11 cellular contexts compared by ENCODE assay signal in the genomic region with DNA sequence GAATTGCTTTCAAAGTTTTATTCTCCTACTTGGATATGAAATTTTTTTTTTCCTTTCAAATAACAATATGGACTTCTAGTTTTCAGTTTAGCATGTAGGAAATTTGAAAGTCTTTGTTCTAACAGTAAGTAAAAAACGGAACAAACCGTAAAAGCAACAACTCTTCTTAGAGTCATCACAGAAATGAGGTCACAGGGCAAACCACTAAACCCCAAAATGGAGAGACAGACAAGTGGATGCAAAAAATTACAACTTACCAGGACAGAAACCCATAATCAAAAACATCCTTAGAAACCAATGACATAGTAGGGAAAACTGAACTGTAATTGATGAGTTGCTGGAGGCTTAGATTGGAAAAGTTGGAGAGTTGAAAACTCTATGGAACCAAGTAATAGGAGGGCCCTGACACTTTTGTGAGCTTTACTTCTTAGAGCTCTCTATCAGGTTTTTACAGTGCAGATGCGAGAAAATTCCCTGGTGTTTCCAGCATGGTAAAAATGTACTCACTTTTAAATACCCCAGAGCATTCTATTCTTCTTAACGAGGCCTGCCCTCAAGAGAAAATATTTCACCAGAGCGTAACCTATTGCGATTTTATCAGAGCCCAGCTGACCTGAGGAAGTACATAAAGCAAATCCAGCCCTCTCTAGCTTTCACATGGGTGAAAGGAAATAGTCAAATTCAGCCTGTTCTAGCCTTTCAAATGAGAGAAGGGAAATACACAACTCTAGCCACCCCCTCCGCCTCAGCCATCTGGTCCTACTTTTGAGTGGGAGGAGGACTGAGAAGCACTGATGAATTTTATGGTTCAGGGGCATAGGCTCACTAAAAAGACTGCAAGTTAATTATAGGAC. TPM values are rescaled to one million over a fixed set of nuclear protein-coding genes. Genes with fewer than 3 reads are reported as not detected.
DNase-seq lines count a peak whose midpoint lies in the region; ATAC-seq and TF ChIP-seq lines count a peak whose summit lies in the region.
"Had no signal": no experiment of that assay in that cellular context is flagged by ENCODE, and none has a peak within 500 bp of the region (broad histone marks: within the 10 kb centered on the region; RNA-seq: fewer than 3 reads in every experiment).

No MANE protein-coding gene starts in this region.

- 87% methylated on average over 7 of the region's 7 CpGs for WGBS in mammary epithelial cell (ENCODE audit: low coverage, missing lambda C conversion rate)

- H4K20me1 ChIP-seq in mammary epithelial cell (ENCODE audit: insufficient read depth, low read length) = no peaks in the 10 kb centered on the region

- BruUV-seq in mammary epithelial cell (replicated peaks; lab: Mats Ljungman, UMichigan) = no TSS peak

- no peak overlapping the region for H3K27ac ChIP-seq in mammary epithelial cell (ENCODE audit: insufficient read depth, low read depth, low read length)

- intact Hi-C loops in mammary epithelial cell (cut with micrococcal nuclease) = no loop called here

- in situ Hi-C loops in mammary epithelial cell (cut with MboI; ENCODE audit: low sequenced_read_pairs in 2 of 2) = no loop called here

- H3K4me3 Mint-ChIP-seq in activated CD4-positive, alpha-beta T cell treated with anti-CD3 and anti-CD28 coated beads, Interleukin-2, amount 10 ng/mL, durations not matched to agents 7 days and 5 days = no peak overlapping the region
- peak overlapping the region; percentile 35 for H3K4me3 Mint-ChIP-seq in activated naive CD8-positive, alpha-beta T cell treated with anti-CD3 and anti-CD28 coated beads, Interleukin-2, amount 50 U/mL, for 24 hours
- peak overlapping the region; percentile 35 to 52 for H3K4me3 Mint-ChIP-seq in stimulated activated naive B cell treated with anti-CD40 and anti-IgM and Interleukin-4, amounts not matched to agents 10 μg/mL and 1 μg/mL and 100 μg/mL, for 72 hours
- H3K4me3 Mint-ChIP-seq: endodermal cell had no signal

- dilution Hi-C loops in mammary epithelial cell (cut with HindIII; ENCODE audit: low sequenced_read_pairs) = no loop called here

- no peaks in the 10 kb centered on the region for H3K79me2 ChIP-seq in mammary epithelial cell (ENCODE audit: insufficient read depth, low read length)

- no peaks in the 10 kb centered on the region for H3K4me1 ChIP-seq in mammary epithelial cell (ENCODE audit: insufficient read depth, low read length)

- peak; percentile 80 for ATAC-seq in HG03460 (IDR thresholded peaks at IDR 0.05; ENCODE audit: unreplicated experiment)
- peak; percentile 15 for ATAC-seq in activated naive CD8-positive, alpha-beta T cell treated with anti-CD3 and anti-CD28 coated beads, Interleukin-2, amount 50 U/mL, for 24 hours
- ATAC-seq in stimulated activated naive B cell treated with anti-CD40 and anti-IgM and Interleukin-4, amounts not matched to agents 10 μg/mL and 1 μg/mL and 100 μg/mL, for 72 hours (replicated peaks) = peak; percentile 95 to 97
- no peak for ATAC-seq in HG02642 (IDR thresholded peaks at IDR 0.05; ENCODE audit: poor library complexity, unreplicated experiment)

- no peaks in the 10 kb centered on the region for H3K36me3 ChIP-seq in mammary epithelial cell (ENCODE audit: insufficient read depth, low read length)

- H3K27me3 Mint-ChIP-seq in activated CD4-positive, alpha-beta T cell treated with anti-CD3 and anti-CD28 coated beads, Interleukin-2, amount 10 ng/mL, durations not matched to agents 7 days and 5 days = no peaks in the 10 kb centered on the region
- H3K27me3 Mint-ChIP-seq in activated naive CD8-positive, alpha-beta T cell treated with anti-CD3 and anti-CD28 coated beads, Interleukin-2, amount 50 U/mL, for 24 hours = no peaks in the 10 kb centered on the region
- no peaks in the 10 kb centered on the region for H3K27me3 Mint-ChIP-seq in stimulated activated naive B cell treated with anti-CD40 and anti-IgM and Interleukin-4, amounts not matched to agents 10 μg/mL and 1 μg/mL and 100 μg/mL, for 72 hours

- CTCF ChIA-PET in activated CD4-positive, alpha-beta T cell treated with anti-CD3 and anti-CD28 coated beads, Interleukin-2, amount 10 ng/mL, durations not matched to agents 7 days and 5 days (lab: Charles Lee) = no interaction called here
- CTCF ChIA-PET in mammary epithelial cell (lab: Charles Lee; ENCODE audit: low non-redundant PET) = no interaction called here

- H3K9me3 Mint-ChIP-seq in activated CD4-positive, alpha-beta T cell treated with anti-CD3 and anti-CD28 coated beads, Interleukin-2, amount 10 ng/mL, durations not matched to agents 7 days and 5 days = no peaks in the 10 kb centered on the region
- H3K9me3 Mint-ChIP-seq in activated naive CD8-positive, alpha-beta T cell treated with anti-CD3 and anti-CD28 coated beads, Interleukin-2, amount 50 U/mL, for 24 hours = no peaks in the 10 kb centered on the region
- no peaks in the 10 kb centered on the region for H3K9me3 Mint-ChIP-seq in stimulated activated naive B cell treated with anti-CD40 and anti-IgM and Interleukin-4, amounts not matched to agents 10 μg/mL and 1 μg/mL and 100 μg/mL, for 72 hours
- H3K9me3 Mint-ChIP-seq: endodermal cell had no signal

- peaks cover 17% of the 10 kb centered on the region for H3K4me1 Mint-ChIP-seq in activated CD4-positive, alpha-beta T cell treated with anti-CD3 and anti-CD28 coated beads, Interleukin-2, amount 10 ng/mL, durations not matched to agents 7 days and 5 days
- peaks cover 28% of the 10 kb centered on the region for H3K4me1 Mint-ChIP-seq in activated naive CD8-positive, alpha-beta T cell treated with anti-CD3 and anti-CD28 coated beads, Interleukin-2, amount 50 U/mL, for 24 hours
- peaks cover 15 to 46% of the 10 kb centered on the region in 2 donors for H3K4me1 Mint-ChIP-seq in stimulated activated naive B cell treated with anti-CD40 and anti-IgM and Interleukin-4, amounts not matched to agents 10 μg/mL and 1 μg/mL and 100 μg/mL, for 72 hours
- H3K4me1 Mint-ChIP-seq: endodermal cell had no signal

- no peaks in the 10 kb centered on the region for H3K36me3 Mint-ChIP-seq in activated CD4-positive, alpha-beta T cell treated with anti-CD3 and anti-CD28 coated beads, Interleukin-2, amount 10 ng/mL, durations not matched to agents 7 days and 5 days (ENCODE audit: low read depth)
- no peaks in the 10 kb centered on the region for H3K36me3 Mint-ChIP-seq in activated naive CD8-positive, alpha-beta T cell treated with anti-CD3 and anti-CD28 coated beads, Interleukin-2, amount 50 U/mL, for 24 hours (ENCODE audit: low read depth)
- no peaks in the 10 kb centered on the region for H3K36me3 Mint-ChIP-seq in stimulated activated naive B cell treated with anti-CD40 and anti-IgM and Interleukin-4, amounts not matched to agents 10 μg/mL and 1 μg/mL and 100 μg/mL, for 72 hours

- POLR2A ChIA-PET in activated CD4-positive, alpha-beta T cell treated with anti-CD3 and anti-CD28 coated beads, Interleukin-2, amount 10 ng/mL, durations not matched to agents 7 days and 5 days (lab: Charles Lee) = no interaction called here

- H3K9me3 ChIP-seq in mammary epithelial cell (replicated peaks; ENCODE audit: insufficient read depth, low read length) = no peaks in the 10 kb centered on the region

- no peak overlapping the region for H3K9ac ChIP-seq in mammary epithelial cell (ENCODE audit: insufficient read depth, low read length)

- H3K4me2 ChIP-seq in mammary epithelial cell (ENCODE audit: insufficient read depth, low read depth, low read length) = no peak overlapping the region

- peak overlapping the region; percentile 38 for H3K27ac Mint-ChIP-seq in activated CD4-positive, alpha-beta T cell treated with anti-CD3 and anti-CD28 coated beads, Interleukin-2, amount 10 ng/mL, durations not matched to agents 7 days and 5 days
- peak overlapping the region; percentile 77 for H3K27ac Mint-ChIP-seq in activated naive CD8-positive, alpha-beta T cell treated with anti-CD3 and anti-CD28 coated beads, Interleukin-2, amount 50 U/mL, for 24 hours
- peak overlapping the region; percentile 87 for H3K27ac Mint-ChIP-seq in stimulated activated naive B cell treated with anti-CD40 and anti-IgM and Interleukin-4, amounts not matched to agents 10 μg/mL and 1 μg/mL and 100 μg/mL, for 72 hours
- H3K27ac Mint-ChIP-seq: endodermal cell had no signal

- H3K27me3 ChIP-seq in mammary epithelial cell (ENCODE audit: insufficient read depth, low read length) = no peaks in the 10 kb centered on the region

- DNase-seq in activated CD4-positive, alpha-beta T cell treated with anti-CD3 and anti-CD28 coated beads, Interleukin-2, amount 10 ng/mL, durations not matched to agents 7 days and 5 days = peak; percentile 15
- no peak for DNase-seq in activated CD4-positive, alpha-beta T cell treated with anti-CD3 and anti-CD28 coated beads, Interleukin-2, amount 50 U/mL, for 4 hours
- no peak for DNase-seq in activated naive CD8-positive, alpha-beta T cell treated with anti-CD3 and anti-CD28 coated beads, Interleukin-2, amount 50 U/mL, for 24 hours
- DNase-seq in stimulated activated naive B cell treated with anti-CD40 and anti-IgM and Interleukin-4, amounts not matched to agents 10 μg/mL and 1 μg/mL and 100 μg/mL, for 72 hours = peak; percentile 13
- no peak for DNase-seq in mammary epithelial cell
- no peak for DNase-seq in activated CD4-positive, alpha-beta T cell treated with anti-CD3 and anti-CD28 coated beads, Interleukin-2, amount 50 U/mL, for 48 hours
- DNase-seq: endodermal cell; stimulated activated CD4-positive, alpha-beta T cell treated with anti-CD3 and anti-CD28 coated beads, Interleukin-1b, Interleukin-23, amount 100 ng/mL, for 48 hours had no signal

- TF ChIP-seq CTCF in mammary epithelial cell (conservative IDR thresholded peaks at IDR 0.05 in 1 of 2, IDR thresholded peaks at IDR 0.05 in 1 of 2; ENCODE audit: extremely low read depth in 1 of 2, insufficient read depth in 1 of 2, low read depth in 1 of 2, low read length in 2 of 2) = no peak

- H2AFZ ChIP-seq in mammary epithelial cell (ENCODE audit: low read depth, low read length) = no peak overlapping the region

- no peak overlapping the region for H3K4me3 ChIP-seq in mammary epithelial cell (replicated peaks in 1 of 3; ENCODE audit: insufficient read depth in 1 of 3, low read depth in 2 of 3, low read length in 3 of 3)
- H3K4me3 ChIP-seq: lung had no signal

RNA-seq across cellular contexts. Expression of a gene that starts 39.2 kb away (rescaled TPM):
- total RNA-seq in activated CD4-positive, alpha-beta T cell treated with anti-CD3 and anti-CD28 coated beads, Interleukin-2, amount 10 ng/mL, durations not matched to agents 7 days and 5 days = not detected
- not detected for total RNA-seq in mammary epithelial cell
- polyA plus RNA-seq in mammary epithelial cell = not detected
- polyA minus RNA-seq in mammary epithelial cell = not detected
- total RNA-seq: endodermal cell had no signal

Comparison
In these comparisons a context has a peak if more than half of its experiments do, and no peak if none do; other contexts are left out.
1. DNase-seq: peak in activated CD4-positive, alpha-beta T cell treated with anti-CD3 and anti-CD28 coated beads, Interleukin-2, amount 10 ng/mL, durations not matched to agents 7 days and 5 days (single experiment) and stimulated activated naive B cell treated with anti-CD40 and anti-IgM and Interleukin-4, amounts not matched to agents 10 μg/mL and 1 μg/mL and 100 μg/mL, for 72 hours (single experiment); none in activated CD4-positive, alpha-beta T cell treated with anti-CD3 and anti-CD28 coated beads, Interleukin-2, amount 50 U/mL, for 4 hours (0 of 2), activated naive CD8-positive, alpha-beta T cell treated with anti-CD3 and anti-CD28 coated beads, Interleukin-2, amount 50 U/mL, for 24 hours (single experiment), mammary epithelial cell (single experiment) and activated CD4-positive, alpha-beta T cell treated with anti-CD3 and anti-CD28 coated beads, Interleukin-2, amount 50 U/mL, for 48 hours (0 of 2).
2. Peak in every context shown above with its lines, with median percentiles within 50 percentile points of each other: H3K27ac Mint-ChIP-seq.